Comparison of ENCODE assay signal across 8 cellular contexts in genomic region chr5:119274767-119275130, GRCh38.
DNase-seq lines count a peak whose midpoint lies in the region; ATAC-seq, FAIRE-seq and TF ChIP-seq lines count a peak whose summit lies in the region.

No MANE protein-coding gene starts in this region.

- peak; percentile 62 for DNase-seq in RPMI7951 (ENCODE audit: low read depth)
- DNase-seq in fibroblast of the aortic adventitia (ENCODE audit: low read depth) = peak; percentile 77
- no peak for DNase-seq in GM12891 (ENCODE audit: insufficient read length, low spot score)
- DNase-seq in occipital lobe (lab: John Stamatoyannopoulos, UW) = no peak
- no peak for DNase-seq in NCI-H146 treated with DMSO at 0.1 percent for 48 hours (lab: John Stamatoyannopoulos, UW; ENCODE audit: unreplicated experiment)

- FAIRE-seq in GM12891 (lab: Jason Lieb, UNC) = no peak

- H3K4me3 ChIP-seq in GM08714 (ENCODE audit: low read length) (peak overlapping the region; percentile 36; the same call in 1 of the 2 replicates), fibroblast of the aortic adventitia (ENCODE audit: low read depth, low read length) (no peak overlapping the region)

- ATAC-seq in HG02610 (IDR thresholded peaks at IDR 0.05; ENCODE audit: unreplicated experiment) = peak; percentile 60
- no peak for ATAC-seq in GM19023 (IDR thresholded peaks at IDR 0.05; ENCODE audit: unreplicated experiment)

- TF ChIP-seq CTCF in fibroblast of the aortic adventitia (IDR thresholded peaks at IDR 0.05; ENCODE audit: insufficient read depth, low read length) = no peak

- TF ChIP-seq POLR2A in GM12891 (IDR thresholded peaks at IDR 0.05; ENCODE audit: low read depth, low read length) = no peak

TF ChIP-seq in GM12891, 5 proteins besides CTCF, POLR2A, EP300 and RAD21:
- no peak for TF ChIP-seq POLR2AphosphoS5 (IDR thresholded peaks at IDR 0.05; ENCODE audit: low read depth, low read length)
- no peak for TF ChIP-seq PAX5 (IDR thresholded peaks at IDR 0.05; ENCODE audit: insufficient read depth, low read length, severe bottlenecking)
- no peak for TF ChIP-seq TAF1 (IDR thresholded peaks at IDR 0.05; ENCODE audit: low read depth, low read length)
- no peak for TF ChIP-seq POU2F2 (IDR thresholded peaks at IDR 0.05; ENCODE audit: low read depth, low read length)
- no peak for TF ChIP-seq SPI1 (IDR thresholded peaks at IDR 0.05; ENCODE audit: low read depth, low read length)

Comparison
In these comparisons a context has a peak if more than half of its experiments do, and no peak if none do; other contexts are left out.
1. DNase-seq: peak in RPMI7951 (single experiment) and fibroblast of the aortic adventitia (single experiment); none in GM12891 (single experiment), occipital lobe (single experiment) and NCI-H146 treated with DMSO at 0.1 percent for 48 hours (single experiment).